In genomic region chr13:99228737-99229691, GRCh38 we compare ENCODE assay signal across 8 cellular contexts. TPM values are rescaled to one million over a fixed set of nuclear protein-coding genes. Genes with fewer than 3 reads are reported as not detected.
A peak's percentile ranks its signal among the peaks of the same experiment; 100 is the strongest.
DNase-seq lines count a peak whose midpoint lies in the region; ATAC-seq and TF ChIP-seq lines count a peak whose summit lies in the region.

No MANE protein-coding gene starts in this region.

- H3K36me3 ChIP-seq in right atrium auricular region (no peaks in the 10 kb centered on the region), OCI-LY3 (replicated peaks; ENCODE audit: low read depth, low read length) (peaks cover 10% of the 10 kb centered on the region), ascending aorta (no peaks in the 10 kb centered on the region)

- peak overlapping the region in 1 of 2 donors; percentile 54 for H3K27ac ChIP-seq in right atrium auricular region
- H3K27ac ChIP-seq in OCI-LY3 (ENCODE audit: low read length), result no peak overlapping the region
- peak overlapping the region in 1 of 2 donors; percentile 50 for H3K27ac ChIP-seq in ascending aorta

- peaks cover 57% of the 10 kb centered on the region for H3K79me2 ChIP-seq in OCI-LY3 (ENCODE audit: low read length)

- H3K4me3 ChIP-seq in right atrium auricular region (no peak overlapping the region), OCI-LY3 (ENCODE audit: low read length) (peak overlapping the region; percentile 52), ascending aorta (no peak overlapping the region)

- H3K4me1 ChIP-seq in right atrium auricular region (peaks cover 0 to 45% of the 10 kb centered on the region in 2 donors), OCI-LY3 (ENCODE audit: low read length) (peaks cover 40% of the 10 kb centered on the region), ascending aorta (peaks cover 0 to 21% of the 10 kb centered on the region in 2 donors)

- H3K9me3 ChIP-seq in right atrium auricular region, result no peaks in the 10 kb centered on the region
- H3K9me3 ChIP-seq in OCI-LY3 (ENCODE audit: insufficient read depth, low read length), result no peaks in the 10 kb centered on the region
- H3K9me3 ChIP-seq in ascending aorta, result no peaks in the 10 kb centered on the region

- H2AFZ ChIP-seq in OCI-LY3 (ENCODE audit: low read depth, low read length), result no peak overlapping the region

- ATAC-seq in Right ventricle myocardium inferior (peak; percentile 30), HG02938 (IDR thresholded peaks at IDR 0.05; ENCODE audit: unreplicated experiment) (peak; percentile 87), esophagus mucosa (peak; percentile 46)
- ATAC-seq in stimulated activated naive CD8-positive, alpha-beta T cell treated with anti-CD3 and anti-CD28 coated beads, Interleukin-15, Interleukin-2, amounts not matched to agents 100 U/mL and 50 U/mL, for 24 hours, result peak; percentile 82

- peak overlapping the region; percentile 72 for H3K4me2 ChIP-seq in OCI-LY3 (ENCODE audit: low read length)

- no peak for DNase-seq in Right ventricle myocardium inferior (ENCODE audit: missing footprints)
- no peak for DNase-seq in right atrium auricular region (ENCODE audit: low spot score)
- no peak for DNase-seq in stimulated activated naive CD8-positive, alpha-beta T cell treated with anti-CD3 and anti-CD28 coated beads, Interleukin-15, Interleukin-2, amounts not matched to agents 100 U/mL and 50 U/mL, for 24 hours
- no peak for DNase-seq in ascending aorta (ENCODE audit: low spot score in 2 of 2)
- no peak for DNase-seq in mucosa of gallbladder (ENCODE audit: low spot score)

- TF ChIP-seq CTCF in right atrium auricular region (IDR thresholded peaks at IDR 0.05), result no peak
- no peak for TF ChIP-seq CTCF in OCI-LY3 (IDR thresholded peaks at IDR 0.05; ENCODE audit: low read depth, low read length)
- no peak for TF ChIP-seq CTCF in ascending aorta (IDR thresholded peaks at IDR 0.05)

- intact Hi-C loops in Right ventricle myocardium inferior (cut with DNase I), result no loop called here
- intact Hi-C loops in ascending aorta (cut with DNase I), result no loop called here

- peaks cover 80% of the 10 kb centered on the region for H4K20me1 ChIP-seq in OCI-LY3 (ENCODE audit: insufficient read depth, low read length)

- H3K9ac ChIP-seq in OCI-LY3 (ENCODE audit: low read length), result no peak overlapping the region

- H3K27me3 ChIP-seq in right atrium auricular region (no peaks in the 10 kb centered on the region), OCI-LY3 (ENCODE audit: low read depth, low read length) (peaks cover 16% of the 10 kb centered on the region), ascending aorta (no peaks in the 10 kb centered on the region)

RNA-seq across cellular contexts. Expression of gene UBAC2, which starts 28.4 kb away (rescaled TPM):
- total RNA-seq in Right ventricle myocardium inferior (39.1 TPM), right atrium auricular region (10 to 100 TPM; 47.5 to 50.7 TPM), esophagus mucosa (59.4 TPM), ascending aorta (67.8 TPM), mucosa of gallbladder (65.8 TPM)

RNA-seq across cellular contexts. Expression of gene GPR18, which starts 29.2 kb away (rescaled TPM):
- total RNA-seq in Right ventricle myocardium inferior (not detected), right atrium auricular region (under 1 TPM in 1 of 2 donors, not detected in 1; 0.28 TPM), esophagus mucosa (not detected), ascending aorta (not detected), mucosa of gallbladder (0.37 TPM)

Comparison
In these comparisons a context has a peak if more than half of its experiments do, and no peak if none do; other contexts are left out.
1. ATAC-seq: peak in every context shown above with its lines; median percentile 87 in HG02938; 82 in stimulated activated naive CD8-positive, alpha-beta T cell treated with anti-CD3 and anti-CD28 coated beads, Interleukin-15, Interleukin-2, amounts not matched to agents 100 U/mL and 50 U/mL, for 24 hours; 46 in esophagus mucosa; 30 in Right ventricle myocardium inferior.